10 cellular contexts compared by ENCODE assay signal in genomic region chr18:63073481-63073880, GRCh38.
DNase-seq lines count a peak whose midpoint lies in the region; ATAC-seq and TF ChIP-seq lines count a peak whose summit lies in the region.
"Had no signal": no experiment of that assay in that cellular context is flagged by ENCODE, and none has a peak within 500 bp of the region (broad histone marks: within the 10 kb centered on the region; RNA-seq: fewer than 3 reads in every experiment).

No MANE protein-coding gene starts in this region.

- H3K79me2 ChIP-seq in parathyroid adenoma: no peaks in the 10 kb centered on the region

- no peaks in the 10 kb centered on the region for H3K36me3 ChIP-seq in parathyroid adenoma (ENCODE audit: control insufficient read depth, insufficient read depth, low read length)

- no peak overlapping the region for H3K4me3 Mint-ChIP-seq in activated naive CD4-positive, alpha-beta T cell treated with anti-CD3 and anti-CD28 coated beads, Interleukin-2, amount 10 ng/mL, durations not matched to agents 7 days and 5 days
- H3K4me3 Mint-ChIP-seq: activated naive CD4-positive, alpha-beta T cell treated with anti-CD3 and anti-CD28 coated beads, Interleukin-2, amount 50 U/mL, for 24 hours had no signal

- peaks cover 3% of the 10 kb centered on the region for H3K9me3 Mint-ChIP-seq in activated naive CD4-positive, alpha-beta T cell treated with anti-CD3 and anti-CD28 coated beads, Interleukin-2, amount 10 ng/mL, durations not matched to agents 7 days and 5 days
- H3K9me3 Mint-ChIP-seq: activated naive CD4-positive, alpha-beta T cell treated with anti-CD3 and anti-CD28 coated beads, Interleukin-2, amount 50 U/mL, for 24 hours had no signal

- H3K27me3 Mint-ChIP-seq in activated naive CD4-positive, alpha-beta T cell treated with anti-CD3 and anti-CD28 coated beads, Interleukin-2, amount 10 ng/mL, durations not matched to agents 7 days and 5 days: peaks cover 32% of the 10 kb centered on the region
- H3K27me3 Mint-ChIP-seq: activated naive CD4-positive, alpha-beta T cell treated with anti-CD3 and anti-CD28 coated beads, Interleukin-2, amount 50 U/mL, for 24 hours had no signal

- ATAC-seq in HG02759 (IDR thresholded peaks at IDR 0.05; ENCODE audit: unreplicated experiment) (peak; percentile 36), GM18870 (IDR thresholded peaks at IDR 0.05; ENCODE audit: unreplicated experiment) (no peak)

- TF ChIP-seq CTCF in parathyroid adenoma (IDR thresholded peaks at IDR 0.05): peak; percentile 26

- H3K4me2 ChIP-seq in parathyroid adenoma (ENCODE audit: low read length): no peak overlapping the region

- CTCF ChIA-PET in activated naive CD4-positive, alpha-beta T cell treated with anti-CD3 and anti-CD28 coated beads, Interleukin-2, amount 10 ng/mL, durations not matched to agents 7 days and 5 days (lab: Charles Lee): interaction anchor here (0.7 to 1.5 kb wide), 6 partner anchors 20 to 245 kb away, joined by 3 to 9 read pairs (median 4); partner anchors contain the start of gene BCL2

- peaks cover 10% of the 10 kb centered on the region for H3K4me1 Mint-ChIP-seq in activated naive CD4-positive, alpha-beta T cell treated with anti-CD3 and anti-CD28 coated beads, Interleukin-2, amount 10 ng/mL, durations not matched to agents 7 days and 5 days

- DNase-seq in activated naive CD4-positive, alpha-beta T cell treated with anti-CD3 and anti-CD28 coated beads, Interleukin-2, amount 10 ng/mL, durations not matched to agents 7 days and 5 days: peak; percentile 54
- DNase-seq in activated naive CD4-positive, alpha-beta T cell (lab: John Stamatoyannopoulos, UW): no peak
- peak; percentile 62 for DNase-seq in NCI-H748 (lab: John Stamatoyannopoulos, UW; ENCODE audit: unreplicated experiment)
- DNase-seq in NCI-H1694 (lab: John Stamatoyannopoulos, UW): no peak
- no peak for DNase-seq in iPS-NIHi7 (ENCODE audit: extremely low spot score)

- H3K9ac ChIP-seq in parathyroid adenoma: no peak overlapping the region

- H3K9me3 ChIP-seq in parathyroid adenoma (ENCODE audit: control insufficient read depth, low read length): no peaks in the 10 kb centered on the region

- H3K27me3 ChIP-seq in parathyroid adenoma (ENCODE audit: control insufficient read depth, insufficient read depth, low read length): no peaks in the 10 kb centered on the region

- H3K4me1 ChIP-seq in parathyroid adenoma: peaks cover 3% of the 10 kb centered on the region

- no peak overlapping the region for H2AFZ ChIP-seq in parathyroid adenoma

- no peak overlapping the region for H3K4me3 ChIP-seq in parathyroid adenoma (ENCODE audit: low read depth, low read length)
- H3K4me3 ChIP-seq: SK-N-MC had no signal

- no peak overlapping the region for H3K27ac ChIP-seq in parathyroid adenoma
- H3K27ac ChIP-seq: SK-N-MC had no signal

- no peaks in the 10 kb centered on the region for H3K36me3 Mint-ChIP-seq in activated naive CD4-positive, alpha-beta T cell treated with anti-CD3 and anti-CD28 coated beads, Interleukin-2, amount 10 ng/mL, durations not matched to agents 7 days and 5 days
- H3K36me3 Mint-ChIP-seq: activated naive CD4-positive, alpha-beta T cell treated with anti-CD3 and anti-CD28 coated beads, Interleukin-2, amount 50 U/mL, for 24 hours had no signal

- no peak overlapping the region for H3K27ac Mint-ChIP-seq in activated naive CD4-positive, alpha-beta T cell treated with anti-CD3 and anti-CD28 coated beads, Interleukin-2, amount 10 ng/mL, durations not matched to agents 7 days and 5 days
- H3K27ac Mint-ChIP-seq: activated naive CD4-positive, alpha-beta T cell treated with anti-CD3 and anti-CD28 coated beads, Interleukin-2, amount 50 U/mL, for 24 hours had no signal

Comparison
In these comparisons a context has a peak if more than half of its experiments do, and no peak if none do; other contexts are left out.
1. DNase-seq: peak in activated naive CD4-positive, alpha-beta T cell treated with anti-CD3 and anti-CD28 coated beads, Interleukin-2, amount 10 ng/mL, durations not matched to agents 7 days and 5 days (single experiment) and NCI-H748 (single experiment); none in activated naive CD4-positive, alpha-beta T cell (0 of 4), NCI-H1694 (single experiment) and iPS-NIHi7 (single experiment).